In genomic region chr21:40049031-40049958, GRCh38 we compare ENCODE assay signal across 1 cellular context.
TF ChIP-seq lines count a peak whose summit lies in the region.

No MANE protein-coding gene starts in this region.

TF ChIP-seq in SK-N-SH, 30 proteins besides CTCF, POLR2A, EP300 and RAD21 (continued from another document):
- TF ChIP-seq MAX (IDR thresholded peaks at IDR 0.05; ENCODE audit: low read depth) (no peak), PBX3 (IDR thresholded peaks at IDR 0.05) (no peak), TCF12 (IDR thresholded peaks at IDR 0.05) (no peak), CHD2 (IDR thresholded peaks at IDR 0.05; ENCODE audit: low read length, partially characterized antibody) (no peak), USF2 (IDR thresholded peaks at IDR 0.05; ENCODE audit: borderline replicate concordance, low read depth, low read length) (no peak), MXI1 (IDR thresholded peaks at IDR 0.05; ENCODE audit: low read depth, low read length) (no peak), FOXM1 (IDR thresholded peaks at IDR 0.05; ENCODE audit: low read depth) (no peak)
